In genomic region chr9:16640649-16641048, GRCh38 we compare ENCODE assay signal across 17 cellular contexts.
DNase-seq lines count a peak whose midpoint lies in the region; ATAC-seq and TF ChIP-seq lines count a peak whose summit lies in the region.
"Had no signal": no experiment of that assay in that cellular context is flagged by ENCODE, and none has a peak within 500 bp of the region (broad histone marks: within the 10 kb centered on the region; RNA-seq: fewer than 3 reads in every experiment).

No MANE protein-coding gene starts in this region.

- no peaks in the 10 kb centered on the region for H3K27me3 ChIP-seq in brain microvascular endothelial cell (replicated peaks)
- H3K27me3 ChIP-seq: pancreas had no signal

- ATAC-seq in HG02610 (IDR thresholded peaks at IDR 0.05; ENCODE audit: unreplicated experiment) (no peak), HG03039 (IDR thresholded peaks at IDR 0.05; ENCODE audit: unreplicated experiment) (no peak)
- ATAC-seq: activated T-cell treated with anti-CD3 and anti-CD28 coated beads, Interleukin-2, amount 50 U/mL, for 72 hours; pancreas had no signal

- peak; percentile 40 for DNase-seq in ACHN
- DNase-seq in brain microvascular endothelial cell = no peak
- peak; percentile 9 for DNase-seq in kidney glomerular epithelial cell (lab: John Stamatoyannopoulos, UW)
- DNase-seq in NCI-H1417 treated with DMSO at 0.1 percent for 48 hours (lab: John Stamatoyannopoulos, UW) = no peak
- DNase-seq in NCI-H526 treated with DMSO at 0.1 percent for 48 hours (lab: John Stamatoyannopoulos, UW) = no peak
- DNase-seq: activated CD4-positive, alpha-beta T cell treated with anti-CD3 and anti-CD28 coated beads for 1 hour; activated T-cell treated with anti-CD3 and anti-CD28 coated beads, Interleukin-2, amount 50 U/mL, for 72 hours; DMS53; effector memory CD4-positive, alpha-beta T cell; HCEC 1CT; hypothalamus; NCI-H146; NCI-H774; pancreas had no signal

- TF ChIP-seq EP300 in Ishikawa (IDR thresholded peaks at IDR 0.05; ENCODE audit: borderline replicate concordance) = no peak

- no peak overlapping the region for H3K27ac ChIP-seq in brain microvascular endothelial cell
- H3K27ac ChIP-seq: pancreas had no signal

- H3K36me3 ChIP-seq in brain microvascular endothelial cell (replicated peaks) = no peaks in the 10 kb centered on the region
- H3K36me3 ChIP-seq: pancreas had no signal

- in situ Hi-C loops in ACHN (cut with HindIII; ENCODE audit: low pct_ligation_motif_present, low pct_unique_long_range_greater_than_20kb, low sequenced_read_pairs) (no loop called here), brain microvascular endothelial cell (cut with HindIII; ENCODE audit: low pct_ligation_motif_present, low sequenced_read_pairs) (no loop called here)

- TF ChIP-seq RAD21 in Ishikawa (IDR thresholded peaks at IDR 0.05; ENCODE audit: low read depth) = peak; percentile 29; the same call in 1 of the 2 replicates

- H3K4me3 ChIP-seq in brain microvascular endothelial cell (ENCODE audit: low read depth, low read length) = no peak overlapping the region
- H3K4me3 ChIP-seq: pancreas had no signal

- TF ChIP-seq CTCF in brain microvascular endothelial cell (IDR thresholded peaks at IDR 0.05; ENCODE audit: low read depth, low read length, missing control alignments) = peak; percentile 62

TF ChIP-seq in Ishikawa, 13 proteins besides CTCF, POLR2A, EP300 and RAD21:
- no peak for TF ChIP-seq FOXM1 (IDR thresholded peaks at IDR 0.05; ENCODE audit: borderline replicate concordance, low read depth)
- no peak for TF ChIP-seq CEBPB (IDR thresholded peaks at IDR 0.05)
- TF ChIP-seq MAX (IDR thresholded peaks at IDR 0.05) = no peak
- TF ChIP-seq TAF1 (IDR thresholded peaks at IDR 0.05; ENCODE audit: low read depth) = no peak
- TF ChIP-seq, protein P1, sequence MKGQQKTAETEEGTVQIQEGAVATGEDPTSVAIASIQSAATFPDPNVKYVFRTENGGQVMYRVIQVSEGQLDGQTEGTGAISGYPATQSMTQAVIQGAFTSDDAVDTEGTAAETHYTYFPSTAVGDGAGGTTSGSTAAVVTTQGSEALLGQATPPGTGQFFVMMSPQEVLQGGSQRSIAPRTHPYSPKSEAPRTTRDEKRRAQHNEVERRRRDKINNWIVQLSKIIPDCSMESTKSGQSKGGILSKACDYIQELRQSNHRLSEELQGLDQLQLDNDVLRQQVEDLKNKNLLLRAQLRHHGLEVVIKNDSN (IDR thresholded peaks at IDR 0.05) = no peak
- TF ChIP-seq NFIC (IDR thresholded peaks at IDR 0.05) = no peak
- no peak for TF ChIP-seq YY1 (IDR thresholded peaks at IDR 0.05; ENCODE audit: low read depth)
- TF ChIP-seq, protein P2, sequence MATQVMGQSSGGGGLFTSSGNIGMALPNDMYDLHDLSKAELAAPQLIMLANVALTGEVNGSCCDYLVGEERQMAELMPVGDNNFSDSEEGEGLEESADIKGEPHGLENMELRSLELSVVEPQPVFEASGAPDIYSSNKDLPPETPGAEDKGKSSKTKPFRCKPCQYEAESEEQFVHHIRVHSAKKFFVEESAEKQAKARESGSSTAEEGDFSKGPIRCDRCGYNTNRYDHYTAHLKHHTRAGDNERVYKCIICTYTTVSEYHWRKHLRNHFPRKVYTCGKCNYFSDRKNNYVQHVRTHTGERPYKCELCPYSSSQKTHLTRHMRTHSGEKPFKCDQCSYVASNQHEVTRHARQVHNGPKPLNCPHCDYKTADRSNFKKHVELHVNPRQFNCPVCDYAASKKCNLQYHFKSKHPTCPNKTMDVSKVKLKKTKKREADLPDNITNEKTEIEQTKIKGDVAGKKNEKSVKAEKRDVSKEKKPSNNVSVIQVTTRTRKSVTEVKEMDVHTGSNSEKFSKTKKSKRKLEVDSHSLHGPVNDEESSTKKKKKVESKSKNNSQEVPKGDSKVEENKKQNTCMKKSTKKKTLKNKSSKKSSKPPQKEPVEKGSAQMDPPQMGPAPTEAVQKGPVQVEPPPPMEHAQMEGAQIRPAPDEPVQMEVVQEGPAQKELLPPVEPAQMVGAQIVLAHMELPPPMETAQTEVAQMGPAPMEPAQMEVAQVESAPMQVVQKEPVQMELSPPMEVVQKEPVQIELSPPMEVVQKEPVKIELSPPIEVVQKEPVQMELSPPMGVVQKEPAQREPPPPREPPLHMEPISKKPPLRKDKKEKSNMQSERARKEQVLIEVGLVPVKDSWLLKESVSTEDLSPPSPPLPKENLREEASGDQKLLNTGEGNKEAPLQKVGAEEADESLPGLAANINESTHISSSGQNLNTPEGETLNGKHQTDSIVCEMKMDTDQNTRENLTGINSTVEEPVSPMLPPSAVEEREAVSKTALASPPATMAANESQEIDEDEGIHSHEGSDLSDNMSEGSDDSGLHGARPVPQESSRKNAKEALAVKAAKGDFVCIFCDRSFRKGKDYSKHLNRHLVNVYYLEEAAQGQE (IDR thresholded peaks at IDR 0.05; ENCODE audit: low read depth) = no peak
- TF ChIP-seq ZBTB7A (IDR thresholded peaks at IDR 0.05; ENCODE audit: low read depth) = no peak
- TF ChIP-seq EGR1 (IDR thresholded peaks at IDR 0.05) = no peak
- TF ChIP-seq CREB1 (IDR thresholded peaks at IDR 0.05; ENCODE audit: low read depth) = no peak
- TF ChIP-seq TCF12 (IDR thresholded peaks at IDR 0.05; ENCODE audit: low read depth) = no peak
- no peak for TF ChIP-seq TEAD4 (IDR thresholded peaks at IDR 0.05)
TF ChIP-seq in Ishikawa: peak in this region for 0.

Comparison
In these comparisons a context has a peak if more than half of its experiments do, and no peak if none do; other contexts are left out.
1. DNase-seq: peak in ACHN (single experiment) and kidney glomerular epithelial cell (single experiment); none in brain microvascular endothelial cell (single experiment), NCI-H1417 treated with DMSO at 0.1 percent for 48 hours (single experiment) and NCI-H526 treated with DMSO at 0.1 percent for 48 hours (single experiment).